Comparison of ENCODE assay signal across 8 cellular contexts in the genomic region with DNA sequence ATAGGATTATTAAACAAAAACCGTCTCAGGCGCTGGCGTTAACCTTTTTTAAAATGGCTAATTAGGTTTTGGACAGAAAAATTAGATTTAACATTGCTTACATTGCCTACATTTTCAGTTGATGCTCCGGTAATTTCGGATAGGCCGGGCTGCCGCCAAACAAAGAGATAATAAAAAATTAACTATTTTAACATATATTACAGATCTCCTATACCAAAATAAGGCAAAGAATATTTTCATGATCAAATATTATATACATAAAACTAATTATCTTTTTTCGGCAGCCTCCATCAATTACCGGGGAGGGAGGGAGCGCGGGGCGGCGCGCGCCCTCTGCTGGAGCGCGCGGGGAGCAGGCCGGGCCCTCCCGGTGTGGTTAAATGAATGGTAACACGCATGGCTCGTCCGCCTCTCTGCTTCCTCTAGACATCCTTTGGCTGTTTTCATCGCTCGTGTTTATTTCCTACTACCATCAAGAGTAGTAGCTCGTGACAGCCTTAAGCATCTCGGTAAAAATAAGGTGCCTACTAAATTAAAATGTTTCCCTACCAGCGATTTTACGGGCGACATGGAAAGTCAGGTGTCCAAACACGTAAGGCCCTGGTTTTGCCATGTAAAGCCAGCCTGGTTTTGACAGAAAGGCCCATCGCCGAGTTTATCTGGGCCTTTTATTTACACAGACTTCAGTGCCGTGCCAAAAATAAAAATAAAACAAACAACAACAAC. TPM values are rescaled to one million over a fixed set of nuclear protein-coding genes. Genes with fewer than 3 reads are reported as not detected.
DNase-seq lines count a peak whose midpoint lies in the region; ATAC-seq, FAIRE-seq and TF ChIP-seq lines count a peak whose summit lies in the region.

No MANE protein-coding gene starts in this region.

- H3K79me2 ChIP-seq in HepG2 (ENCODE audit: insufficient read depth, low read length) (no peaks in the 10 kb centered on the region), OCI-LY3 (ENCODE audit: low read length) (no peaks in the 10 kb centered on the region)

- H3K4me1 ChIP-seq in liver (ENCODE audit: control insufficient read depth in 4 of 4, insufficient read depth in 4 of 4, low read length in 3 of 4): peaks cover 17 to 61% (median 44%) of the 10 kb centered on the region in 4 donors
- H3K4me1 ChIP-seq in HepG2 (ENCODE audit: insufficient read depth, low read length): peaks cover 16% of the 10 kb centered on the region
- peaks cover 23% of the 10 kb centered on the region for H3K4me1 ChIP-seq in OCI-LY3 (ENCODE audit: low read length)
- H3K4me1 ChIP-seq in psoas muscle: peaks cover 24% of the 10 kb centered on the region

- ATAC-seq in HepG2 (no peak), HG03108 (IDR thresholded peaks at IDR 0.05; ENCODE audit: unreplicated experiment) (peak; percentile 72), psoas muscle (peak; percentile 72 to 87 (median 83)), HG03460 (IDR thresholded peaks at IDR 0.05; ENCODE audit: unreplicated experiment) (no peak)

- H3K36me3 ChIP-seq in liver (ENCODE audit: control insufficient read depth in 4 of 4, insufficient read depth in 3 of 4, low read depth in 1 of 4, low read length in 3 of 4) (no peaks in the 10 kb centered on the region), HepG2 (replicated peaks in 1 of 2; ENCODE audit: control insufficient read depth in 1 of 2, insufficient read depth in 2 of 2, low read length in 2 of 2) (no peaks in the 10 kb centered on the region), OCI-LY3 (replicated peaks; ENCODE audit: low read depth, low read length) (no peaks in the 10 kb centered on the region), psoas muscle (ENCODE audit: insufficient read depth in 1 of 2, low read depth in 1 of 2) (no peaks in the 10 kb centered on the region)

- intact Hi-C loops in HepG2 (cut with micrococcal nuclease; ENCODE audit: unreplicated experiment) (no loop called here), psoas muscle (cut with DNase I) (no loop called here)

- no peak for FAIRE-seq in HepG2 (lab: Jason Lieb, UNC)

- no peak for TF ChIP-seq EP300 in HepG2 (IDR thresholded peaks at IDR 0.05; ENCODE audit: low read depth in 2 of 2, low read length in 2 of 2)
- TF ChIP-seq EP300 in HepG2 (CRISPR knock-in tag; IDR thresholded peaks at IDR 0.05; ENCODE audit: borderline replicate concordance): no peak

- H3K4me2 ChIP-seq in HepG2 (ENCODE audit: low read depth, low read length): no peak overlapping the region
- H3K4me2 ChIP-seq in OCI-LY3 (ENCODE audit: low read length): peak overlapping the region; percentile 55

- no peak for DNase-seq in HepG2 (ENCODE audit: low spot score)
- peak; percentile 17 for DNase-seq in activated gamma-delta T cell (lab: John Stamatoyannopoulos, UW)
- peak; percentile 84 for DNase-seq in germinal center (ENCODE audit: low spot score)
- DNase-seq in psoas muscle: peak in 1 of 2 donors; percentile 59

- H3K9me3 ChIP-seq in liver (ENCODE audit: control insufficient read depth in 4 of 4, low read length in 3 of 4) (peaks cover 0 to 5% (median 1%) of the 10 kb centered on the region in 4 donors), HepG2 (ENCODE audit: low read length) (no peaks in the 10 kb centered on the region), OCI-LY3 (ENCODE audit: insufficient read depth, low read length) (no peaks in the 10 kb centered on the region; the same call in 1 of the 2 replicates), psoas muscle (no peaks in the 10 kb centered on the region)

- H4K20me1 ChIP-seq in HepG2 (ENCODE audit: insufficient read depth, low read length) (no peaks in the 10 kb centered on the region), OCI-LY3 (ENCODE audit: insufficient read depth, low read length) (no peaks in the 10 kb centered on the region)

- peak; percentile 49 to 67 for TF ChIP-seq RAD21 in liver (IDR thresholded peaks at IDR 0.05)
- TF ChIP-seq RAD21 in HepG2 (CRISPR knock-in tag; IDR thresholded peaks at IDR 0.05): no peak

- TF ChIP-seq POLR2A in HepG2 (IDR thresholded peaks at IDR 0.05; ENCODE audit: insufficient read depth in 1 of 2, low read depth in 2 of 2, low read length in 2 of 2): no peak

- TF ChIP-seq CTCF in liver (IDR thresholded peaks at IDR 0.05; ENCODE audit: low read depth, low read length, missing input control) (peak; percentile 47), HepG2 (CRISPR knock-in tag; IDR thresholded peaks at IDR 0.05) (no peak), OCI-LY3 (IDR thresholded peaks at IDR 0.05; ENCODE audit: low read depth, low read length) (peak; percentile 85), psoas muscle (IDR thresholded peaks at IDR 0.05) (peak; percentile 86)

- in situ Hi-C loops in HepG2 (cut with HindIII; ENCODE audit: extremely low pct_ligation_motif_present, low pct_unique_long_range_greater_than_20kb): loop anchor here (10.0 kb wide), 1 partner anchor 618 kb away; no protein-coding TSS in a partner anchor

- H3K27me3 ChIP-seq in liver (ENCODE audit: control insufficient read depth in 4 of 4, insufficient read depth in 4 of 4, low read length in 3 of 4) (peaks cover 0 to 5% (median 0%) of the 10 kb centered on the region in 4 donors), HepG2 (ENCODE audit: control insufficient read depth in 1 of 2, insufficient read depth in 2 of 2, low read length in 2 of 2) (peaks cover 0 to 15% of the 10 kb centered on the region in 2 experiments), OCI-LY3 (ENCODE audit: low read depth, low read length) (no peaks in the 10 kb centered on the region), psoas muscle (ENCODE audit: insufficient read depth in 3 of 3, low read length in 2 of 3) (peaks cover 2 to 54% (median 26%) of the 10 kb centered on the region in 3 donors)

- CTCF ChIA-PET in HepG2 (lab: Yijun Ruan, JAX; ENCODE audit: low intra/inter-chr PET ratio, low total read pairs): no interaction called here

- WGBS in liver: 51% methylated on average over 34 of the region's 34 CpGs
- 89% methylated on average over 34 of the region's 34 CpGs for WGBS in HepG2 (ENCODE audit: low lambda C conversion rate)
- WGBS in psoas muscle, 3 donors: 18 to 19% (median 18%) methylated on average over 34 of the region's 34 CpGs

- H3K4me3 ChIP-seq in liver (ENCODE audit: low read depth in 1 of 3, low read length in 3 of 3): no peak overlapping the region
- H3K4me3 ChIP-seq in HepG2 (replicated peaks in 1 of 3; ENCODE audit: insufficient read depth in 1 of 3, low read depth in 2 of 3, low read length in 3 of 3): no peak overlapping the region
- no peak overlapping the region for H3K4me3 ChIP-seq in OCI-LY3 (ENCODE audit: low read length)
- peak overlapping the region; percentile 67 for H3K4me3 ChIP-seq in psoas muscle

- BruUV-seq in HepG2 (replicated peaks; lab: Mats Ljungman, UMichigan): no TSS peak

- H3K27ac ChIP-seq in liver (ENCODE audit: low read depth in 1 of 2, low read length in 2 of 2) (no peak overlapping the region), HepG2 (ENCODE audit: extremely low read length, insufficient read depth, low read length) (no peak overlapping the region), OCI-LY3 (ENCODE audit: low read length) (no peak overlapping the region), psoas muscle (no peak overlapping the region)

- POLR2A ChIA-PET in HepG2 (lab: Yijun Ruan, JAX): no interaction called here

- no peak overlapping the region for H2AFZ ChIP-seq in HepG2 (ENCODE audit: low read length)
- peak overlapping the region; percentile 77 for H2AFZ ChIP-seq in OCI-LY3 (ENCODE audit: low read depth, low read length)

- H3K9ac ChIP-seq in liver (ENCODE audit: low read depth in 1 of 2, low read length in 2 of 2): no peak overlapping the region
- H3K9ac ChIP-seq in HepG2 (ENCODE audit: insufficient read depth, low read depth, low read length): no peak overlapping the region
- H3K9ac ChIP-seq in OCI-LY3 (ENCODE audit: low read length): no peak overlapping the region

TF ChIP-seq in liver, 16 proteins besides CTCF, POLR2A, EP300 and RAD21 (continues in another document):
- no peak for TF ChIP-seq FOXA2 (IDR thresholded peaks at IDR 0.05)

TF ChIP-seq in HepG2, 621 proteins besides CTCF, POLR2A, EP300 and RAD21:
- TF ChIP-seq NFYB (CRISPR knock-in tag; IDR thresholded peaks at IDR 0.05) (no peak), SATB2 (CRISPR knock-in tag; IDR thresholded peaks at IDR 0.05) (no peak), EHMT2 (IDR thresholded peaks at IDR 0.05; ENCODE audit: borderline replicate concordance, low read depth, low read length) (no peak), SALL1 (CRISPR knock-in tag; IDR thresholded peaks at IDR 0.05) (no peak)

RNA-seq across cellular contexts. Expression of a gene that starts 52.4 kb away (rescaled TPM):
- total RNA-seq in liver (10 to 100 TPM; 28.8 to 49.0 TPM), HepG2 (2016; rRNA removed; fragmentation: Illumina TruSeq; extraction: Trizol) (51.6 and 66.6 TPM in 2 replicates), psoas muscle (10 to 100 TPM; 24.2 to 39.2 (median 28.8) TPM)
- polyA plus RNA-seq in liver (10 to 100 TPM; 20.8 to 34.7 TPM), HepG2 (2011; rRNA removed) (36.1 and 40.1 TPM in 2 replicates), psoas muscle (10 to 100 TPM in 2 of 3 donors, 1 to 10 TPM in 1; 6.8 to 20.5 (median 16.2) TPM)
- total RNA-seq in HepG2 (2016; cell fraction: cytosol; rRNA removed; fragmentation: Illumina TruSeq; extraction: Trizol; ENCODE audit: low read depth): 6.1 and 7.9 TPM in 2 replicates
- 53.3 and 58.7 TPM in 2 replicates for total RNA-seq in HepG2 (2016; cell fraction: insoluble cytoplasmic fraction; rRNA removed; fragmentation: Illumina TruSeq; extraction: Trizol)
- 17.7 and 20.2 TPM in 2 replicates for total RNA-seq in HepG2 (2016; cell fraction: membrane; rRNA removed; fragmentation: Illumina TruSeq; extraction: Trizol)
- total RNA-seq in HepG2 (2016; cell fraction: nucleus; rRNA removed; fragmentation: Illumina TruSeq; extraction: Trizol): 56.2 and 69.6 TPM in 2 replicates
- 24.4 and 32.3 TPM in 2 replicates for polyA plus RNA-seq in HepG2 (2011; cell fraction: cytosol; rRNA removed)
- 9.6 and 12.2 TPM in 2 replicates for polyA plus RNA-seq in HepG2 (2011; cell fraction: nucleus; rRNA removed)
- polyA plus RNA-seq in HepG2 (2012): 20.5 and 27.5 TPM in 2 replicates
- 7.0 and 7.2 TPM in 2 replicates for polyA plus RNA-seq in HepG2 (2016; cell fraction: cytosol; fragmentation: Illumina TruSeq; extraction: Trizol; ENCODE audit: low read depth)
- 34.2 and 35.6 TPM in 2 replicates for polyA plus RNA-seq in HepG2 (2016; cell fraction: insoluble cytoplasmic fraction; fragmentation: Illumina TruSeq; extraction: Trizol; ENCODE audit: low read depth)
- polyA plus RNA-seq in HepG2 (2016; cell fraction: membrane; fragmentation: Illumina TruSeq; extraction: Trizol; ENCODE audit: low read depth): 12.0 and 13.3 TPM in 2 replicates
- 54.9 and 61.4 TPM in 2 replicates for polyA plus RNA-seq in HepG2 (2016; cell fraction: nucleus; fragmentation: Illumina TruSeq; extraction: Trizol; ENCODE audit: insufficient read depth, low read depth)
- 182 and 425 TPM in 2 replicates for polyA minus RNA-seq in HepG2 (2011; rRNA and poly(A)+ RNA removed; ENCODE audit: low replicate concordance)
- 46.3 and 60.5 TPM in 2 replicates for polyA minus RNA-seq in HepG2 (2011; cell fraction: cytosol; rRNA and poly(A)+ RNA removed)
- polyA minus RNA-seq in HepG2 (2011; cell fraction: nucleus; rRNA and poly(A)+ RNA removed): 35.8 and 42.9 TPM in 2 replicates

Comparison
In these comparisons a context has a peak if more than half of its experiments do, and no peak if none do; other contexts are left out.
1. ATAC-seq: peak in HG03108 (single experiment) and psoas muscle (4 of 4); none in HepG2 (single experiment) and HG03460 (single experiment).